1 cellular context compared by ENCODE assay signal in the genomic region with DNA sequence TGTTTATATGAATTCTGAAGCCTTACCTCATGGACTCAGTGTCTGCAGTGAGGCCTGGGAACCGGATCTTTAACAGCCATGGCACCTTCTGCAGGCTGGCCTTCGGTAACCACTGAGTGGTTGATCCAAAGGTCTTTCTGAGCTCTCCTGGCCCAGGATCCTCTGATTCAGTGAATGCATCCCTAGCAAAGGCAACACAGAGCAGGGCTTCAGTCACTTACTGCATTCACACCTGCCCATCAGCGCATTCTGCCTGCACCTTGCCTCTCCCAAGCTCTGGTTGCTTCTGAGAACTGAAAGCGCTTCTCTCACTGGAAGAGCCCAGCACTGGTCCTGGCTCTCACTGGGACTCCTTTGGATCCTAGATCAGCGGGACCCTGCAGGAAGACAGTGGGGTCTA.
TF ChIP-seq lines count a peak whose summit lies in the region.

No MANE protein-coding gene starts in this region.

TF ChIP-seq in GM23338, 12 proteins besides CTCF, POLR2A, EP300 and RAD21 (continued from another document):
- no peak for TF ChIP-seq POLR2AphosphoS5 (IDR thresholded peaks at IDR 0.05; ENCODE audit: low read depth)
